In the genomic region with DNA sequence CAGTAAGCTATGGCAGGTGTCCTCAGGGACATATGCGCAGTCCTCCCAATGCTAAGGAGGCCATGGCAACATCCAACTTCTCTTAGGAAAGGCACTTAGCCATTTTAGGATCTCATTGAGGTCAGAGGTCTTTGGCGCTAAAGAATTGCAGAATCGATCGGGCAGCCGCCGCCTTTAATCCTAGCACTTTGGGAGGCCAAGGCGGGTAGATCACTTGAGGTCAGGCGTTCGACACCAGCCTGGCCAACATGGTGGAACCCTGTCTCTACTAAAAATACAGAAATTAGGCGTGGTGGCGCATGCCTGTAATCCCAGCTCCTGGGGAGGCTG, we compare ENCODE assay signal across 8 cellular contexts. TPM values are rescaled to one million over a fixed set of nuclear protein-coding genes. Genes with fewer than 3 reads are reported as not detected.
DNase-seq lines count a peak whose midpoint lies in the region; ATAC-seq and TF ChIP-seq lines count a peak whose summit lies in the region.

No MANE protein-coding gene starts in this region.

- H3K9me2 ChIP-seq in GM23248 (ENCODE audit: insufficient read depth) = no peaks in the 10 kb centered on the region

- ATAC-seq in psoas muscle = no peak
- ATAC-seq in esophagus mucosa = no peak
- ATAC-seq in HG02798 (IDR thresholded peaks at IDR 0.05; ENCODE audit: poor library complexity, unreplicated experiment) = no peak
- no peak for ATAC-seq in GM21619 (IDR thresholded peaks at IDR 0.05; ENCODE audit: unreplicated experiment)

- peaks cover 30% of the 10 kb centered on the region for H3K79me2 ChIP-seq in GM23248 (ENCODE audit: insufficient read depth)

- intact Hi-C loops in psoas muscle (cut with DNase I) = loop anchor here in 1 of 2 donors (5.0 kb wide), 2 partner anchors 65 kb away; no protein-coding TSS in a partner anchor

- no peaks in the 10 kb centered on the region for H3K9me3 ChIP-seq in GM23248 (ENCODE audit: low read depth)
- H3K9me3 ChIP-seq in Peyer's patch = no peaks in the 10 kb centered on the region
- H3K9me3 ChIP-seq in psoas muscle = no peaks in the 10 kb centered on the region

- peak overlapping the region; percentile 94 for H3K9ac ChIP-seq in GM23248

- in situ Hi-C loops in GM23248 (cut with MboI) = no loop called here

- TF ChIP-seq POLR2A in Peyer's patch (IDR thresholded peaks at IDR 0.05) = no peak

- H3K4me1 ChIP-seq in GM23248 (ENCODE audit: insufficient read depth) (0 out of 2 replicates have a peak, but pooled peaks cover 3% of the 10 kb centered on the region), Peyer's patch (peaks cover 0 to 14% (median 3%) of the 10 kb centered on the region in 4 donors), psoas muscle (peaks cover 15% of the 10 kb centered on the region)

- H4K20me1 ChIP-seq in GM23248 (ENCODE audit: insufficient read depth) = no peaks in the 10 kb centered on the region

- H3K27me3 ChIP-seq in GM23248 (replicated peaks; ENCODE audit: insufficient read depth) = no peaks in the 10 kb centered on the region
- H3K27me3 ChIP-seq in Peyer's patch = no peaks in the 10 kb centered on the region
- no peaks in the 10 kb centered on the region for H3K27me3 ChIP-seq in psoas muscle (ENCODE audit: insufficient read depth in 3 of 3, low read length in 2 of 3)

- peak overlapping the region; percentile 81 for H2AFZ ChIP-seq in GM23248

- H3K27ac ChIP-seq in GM23248 (peak overlapping the region; percentile 81), Peyer's patch (peak overlapping the region in 3 of 4 donors; percentile 82 to 95 (median 91)), psoas muscle (no peak overlapping the region)

- WGBS in GM23248 (ENCODE audit: low coverage in 1 of 2, low lambda C conversion rate in 2 of 2, missing lambda C conversion rate in 2 of 2), 2 experiments = 95% methylated on average over 11 of the region's 11 CpGs
- 84 to 93% (median 91%) methylated on average over 11 of the region's 11 CpGs for WGBS in psoas muscle, 3 donors

- no peaks in the 10 kb centered on the region for H3K36me3 ChIP-seq in GM23248 (ENCODE audit: low read depth)
- H3K36me3 ChIP-seq in Peyer's patch = no peaks in the 10 kb centered on the region
- H3K36me3 ChIP-seq in psoas muscle (ENCODE audit: insufficient read depth in 1 of 2, low read depth in 1 of 2) = peaks cover 0 to under 1% of the 10 kb centered on the region in 2 donors

- TF ChIP-seq CTCF in Peyer's patch (IDR thresholded peaks at IDR 0.05) (no peak), epithelial cell of proximal tubule (conservative IDR thresholded peaks at IDR 0.05; ENCODE audit: low read depth, low read length) (no peak), psoas muscle (IDR thresholded peaks at IDR 0.05) (no peak)

- H3K4me3 ChIP-seq in GM23248 = peak overlapping the region; percentile 96
- H3K4me3 ChIP-seq in Peyer's patch = peak overlapping the region in 2 of 4 donors; percentile 90 to 99
- H3K4me3 ChIP-seq in epithelial cell of proximal tubule (ENCODE audit: low read depth, low read length) = peak overlapping the region; percentile 91
- peak overlapping the region; percentile 72 for H3K4me3 ChIP-seq in psoas muscle

- DNase-seq in GM23248 (no peak), Peyer's patch (no peak), epithelial cell of proximal tubule (ENCODE audit: low read depth) (no peak), psoas muscle (no peak), NCI-H1092 treated with DMSO at 0.1 percent for 48 hours (lab: John Stamatoyannopoulos, UW) (no peak)

- peak overlapping the region; percentile 77 for H3K4me2 ChIP-seq in GM23248 (ENCODE audit: unreplicated experiment)

- 0 out of 2 replicates have a peak, but pooled peaks cover 6% of the 10 kb centered on the region for H3F3A ChIP-seq in GM23248 (ENCODE audit: insufficient read depth)

RNA-seq across cellular contexts. Expression of gene CHID1, which starts 1.2 kb away (rescaled TPM):
- 72.3 and 91.9 TPM in 2 replicates for total RNA-seq in GM23248 (2014; rRNA removed; shearing (Covaris generic))
- polyA plus RNA-seq in GM23248 (2016; fragmentation: Nextera tagmentation; extraction: Ambion mirVana) = 202 and 215 TPM in 2 replicates
- total RNA-seq in Peyer's patch = 10 to 100 TPM; 50.6 to 72.6 (median 57.2) TPM
- 95.6 and 108 TPM in 2 replicates for total RNA-seq in epithelial cell of proximal tubule
- 10 to 100 TPM; 31.2 to 44.5 (median 34.7) TPM for total RNA-seq in psoas muscle
- 10 to 100 TPM; 25.5 to 40.4 (median 28.3) TPM for polyA plus RNA-seq in psoas muscle
- 56.6 TPM for total RNA-seq in esophagus mucosa

RNA-seq across cellular contexts. Expression of gene AP2A2, which starts 13.8 kb away (rescaled TPM):
- total RNA-seq in GM23248 (2014; rRNA removed; shearing (Covaris generic)) = 32.2 and 38.3 TPM in 2 replicates
- polyA plus RNA-seq in GM23248 (2016; fragmentation: Nextera tagmentation; extraction: Ambion mirVana) (27.5 and 31.1 TPM in 2 replicates), psoas muscle (10 to 100 TPM; 15.9 to 21.7 (median 19.8) TPM)
- total RNA-seq in Peyer's patch (100 to 1,000 TPM; 103 to 383 (median 136) TPM), epithelial cell of proximal tubule (48.5 and 49.8 TPM in 2 replicates), psoas muscle (10 to 100 TPM; 26.5 to 31.4 (median 27.7) TPM), esophagus mucosa (34.9 TPM)
